In the genomic region with DNA sequence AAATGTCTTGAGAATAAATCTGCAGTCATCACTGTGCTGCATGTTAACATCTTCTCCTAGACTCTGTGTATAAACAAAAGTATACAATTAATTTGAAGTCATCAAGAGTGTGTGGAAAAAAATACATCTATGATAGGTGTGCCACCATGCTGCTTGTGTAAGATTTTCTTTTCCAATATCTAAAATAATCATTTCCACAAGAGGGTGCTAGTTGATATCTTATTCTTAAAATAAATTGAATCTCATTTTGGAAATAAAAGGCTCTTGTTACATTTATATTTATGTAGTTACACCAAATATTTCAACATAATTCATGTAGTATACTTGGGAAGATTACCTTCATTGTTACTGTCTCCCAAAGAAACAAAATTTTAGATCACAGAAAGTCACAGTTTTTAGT, we compare ENCODE assay signal across 12 cellular contexts. TPM values are rescaled to one million over a fixed set of nuclear protein-coding genes. Genes with fewer than 3 reads are reported as not detected.
DNase-seq lines count a peak whose midpoint lies in the region; ATAC-seq and TF ChIP-seq lines count a peak whose summit lies in the region.
"Had no signal": no experiment of that assay in that cellular context is flagged by ENCODE, and none has a peak within 500 bp of the region (broad histone marks: within the 10 kb centered on the region; RNA-seq: fewer than 3 reads in every experiment).

No MANE protein-coding gene starts in this region.

- no peaks in the 10 kb centered on the region for H3K36me3 ChIP-seq in PC-3 (ENCODE audit: low read depth, low read length)
- H3K36me3 ChIP-seq: gastroesophageal sphincter had no signal

- no peaks in the 10 kb centered on the region for H3K9me3 ChIP-seq in PC-3 (ENCODE audit: low read length)
- H3K9me3 ChIP-seq: Caco-2, gastroesophageal sphincter had no signal

- no TSS peak for BruUV-seq in PC-3 (replicated peaks; lab: Mats Ljungman, UMichigan)

- H3K4me3 ChIP-seq in PC-3 (ENCODE audit: low read length) = no peak overlapping the region
- H3K4me3 ChIP-seq in fibroblast of pulmonary artery (replicated peaks; ENCODE audit: low read depth, low read length) = no peak overlapping the region
- H3K4me3 ChIP-seq: gastroesophageal sphincter had no signal

- H3K4me1 ChIP-seq in PC-3 (ENCODE audit: insufficient read depth, low read length) = peaks cover 9% of the 10 kb centered on the region
- H3K4me1 ChIP-seq: Caco-2, gastroesophageal sphincter had no signal

- H3K9me2 ChIP-seq in PC-3 (replicated peaks; ENCODE audit: low read length) = no peaks in the 10 kb centered on the region

- peak; percentile 55 for TF ChIP-seq CTCF in PC-3 (conservative IDR thresholded peaks at IDR 0.05; ENCODE audit: low read depth, low read length)
- TF ChIP-seq CTCF in fibroblast of pulmonary artery (IDR thresholded peaks at IDR 0.05; ENCODE audit: low read length, missing control alignments) = peak; percentile 16

- DNase-seq in A172 (ENCODE audit: low spot score) = peak; percentile 8
- DNase-seq in ELR (ENCODE audit: low read depth) = peak; percentile 60
- DNase-seq in PC-3 = peak; percentile 55
- peak; percentile 44 for DNase-seq in fibroblast of pulmonary artery (ENCODE audit: low read depth)
- no peak for DNase-seq in NCI-H82 (lab: John Stamatoyannopoulos, UW)
- no peak for DNase-seq in stimulated activated naive CD4-positive, alpha-beta T cell treated with Interleukin-2 at 50 U/mL for 16 hours (lab: John Stamatoyannopoulos, UW)
- DNase-seq: Caco-2, NCI-H524 treated with DMSO at 0.1 percent for 48 hours had no signal

- no peaks in the 10 kb centered on the region for H4K20me1 ChIP-seq in PC-3 (ENCODE audit: low read length)

- ATAC-seq in PC-3 = no peak; the same call in 1 of the 2 replicates
- ATAC-seq in GM21423 (IDR thresholded peaks at IDR 0.05; ENCODE audit: unreplicated experiment) = no peak
- no peak for ATAC-seq in GM18502 (IDR thresholded peaks at IDR 0.05; ENCODE audit: poor library complexity, unreplicated experiment)
- ATAC-seq: gastroesophageal sphincter, sciatic nerve had no signal

- no peak overlapping the region for H2AFZ ChIP-seq in PC-3 (ENCODE audit: low read length)

- H3K4me2 ChIP-seq in PC-3 (ENCODE audit: low read length) = no peak overlapping the region

- H3F3A ChIP-seq in PC-3 (ENCODE audit: low read length, unreplicated experiment) = no peaks in the 10 kb centered on the region

- intact Hi-C loops in PC-3 (cut with micrococcal nuclease) = loop anchor here (1.0 to 10.0 kb wide), 4 partner anchors 466 to 1106 kb away; no protein-coding TSS in a partner anchor

- POLR2A ChIA-PET in PC-3 (lab: Charles Lee; ENCODE audit: unreplicated experiment) = no interaction called here

- H3K9ac ChIP-seq in PC-3 (ENCODE audit: low read length) = no peak overlapping the region

- H3K79me2 ChIP-seq in PC-3 (ENCODE audit: low read length) = no peaks in the 10 kb centered on the region

- no peaks in the 10 kb centered on the region for H3K27me3 ChIP-seq in PC-3 (ENCODE audit: low read length)
- H3K27me3 ChIP-seq: gastroesophageal sphincter had no signal

- CTCF ChIA-PET in PC-3 (lab: Charles Lee) = no interaction called here

- H3K27ac ChIP-seq in PC-3 (ENCODE audit: low read length) = no peak overlapping the region
- H3K27ac ChIP-seq: gastroesophageal sphincter had no signal

RNA-seq across cellular contexts. Expression of a gene that starts 14.1 kb away (rescaled TPM):
- 110 and 113 TPM in 2 replicates for total RNA-seq in A172 (2014; rRNA removed; shearing (Covaris generic))
- total RNA-seq in PC-3 (2014; rRNA removed) = 26.5 and 29.1 TPM in 2 replicates

Comparison
In these comparisons a context has a peak if more than half of its experiments do, and no peak if none do; other contexts are left out.
1. DNase-seq: peak in A172 (single experiment), ELR (single experiment), PC-3 (single experiment) and fibroblast of pulmonary artery (single experiment); none in NCI-H82 (single experiment) and stimulated activated naive CD4-positive, alpha-beta T cell treated with Interleukin-2 at 50 U/mL for 16 hours (single experiment).